ENCODE assay signal across 20 cellular contexts in genomic region chr11:36394056-36394455, GRCh38.
DNase-seq lines count a peak whose midpoint lies in the region; ATAC-seq and TF ChIP-seq lines count a peak whose summit lies in the region.
"Had no signal": no experiment of that assay in that cellular context is flagged by ENCODE, and none has a peak within 500 bp of the region (broad histone marks: within the 10 kb centered on the region; RNA-seq: fewer than 3 reads in every experiment).

No MANE protein-coding gene starts in this region.

- no peaks in the 10 kb centered on the region for H3K79me2 ChIP-seq in OCI-LY3 (ENCODE audit: low read length)

- CTCF ChIA-PET in naive thymus-derived CD4-positive, alpha-beta T cell (lab: Charles Lee) = no interaction called here

- POLR2A ChIA-PET in naive thymus-derived CD4-positive, alpha-beta T cell (lab: Charles Lee) = no interaction called here

- peak overlapping the region; percentile 32 for H3K27ac Mint-ChIP-seq in activated naive CD8-positive, alpha-beta T cell treated with anti-CD3 and anti-CD28 coated beads for 36 hours
- no peak overlapping the region for H3K27ac Mint-ChIP-seq in activated naive CD8-positive, alpha-beta T cell treated with anti-CD3 and anti-CD28 coated beads, Interleukin-2, amount 50 U/mL, for 24 hours
- peak overlapping the region; percentile 58 for H3K27ac Mint-ChIP-seq in central memory CD8-positive, alpha-beta T cell (ENCODE audit: low read depth)
- no peak overlapping the region for H3K27ac Mint-ChIP-seq in naive thymus-derived CD4-positive, alpha-beta T cell
- no peak overlapping the region for H3K27ac Mint-ChIP-seq in mesothelial cell of epicardium

- intact Hi-C loops in naive thymus-derived CD4-positive, alpha-beta T cell (cut with micrococcal nuclease) = loop anchor here in 1 of 2 donors (2.0 kb wide), 1 partner anchor 15 kb away; no protein-coding TSS in a partner anchor

- H3K4me3 ChIP-seq in OCI-LY3 (ENCODE audit: low read length) = no peak overlapping the region
- H3K4me3 ChIP-seq in naive thymus-derived CD4-positive, alpha-beta T cell (ENCODE audit: low read length) = no peak overlapping the region
- H3K4me3 ChIP-seq: upper lobe of right lung had no signal

- peaks cover 6% of the 10 kb centered on the region for H3K36me3 Mint-ChIP-seq in activated naive CD8-positive, alpha-beta T cell treated with anti-CD3 and anti-CD28 coated beads for 36 hours
- H3K36me3 Mint-ChIP-seq in activated naive CD8-positive, alpha-beta T cell treated with anti-CD3 and anti-CD28 coated beads, Interleukin-2, amount 50 U/mL, for 24 hours (ENCODE audit: low read depth) = peaks cover 8% of the 10 kb centered on the region
- H3K36me3 Mint-ChIP-seq in central memory CD8-positive, alpha-beta T cell (ENCODE audit: insufficient read depth) = peaks cover 52% of the 10 kb centered on the region
- H3K36me3 Mint-ChIP-seq in naive thymus-derived CD4-positive, alpha-beta T cell = peaks cover 0 to 25% (median 0%) of the 10 kb centered on the region in 5 donors
- H3K36me3 Mint-ChIP-seq in mesothelial cell of epicardium = peaks cover 9% of the 10 kb centered on the region
- H3K36me3 Mint-ChIP-seq: naive thymus-derived CD8-positive, alpha-beta T cell had no signal

- 0 out of 2 replicates have a peak overlapping the region, but pooled peaks have one; percentile 5 for H3K4me2 ChIP-seq in OCI-LY3 (ENCODE audit: low read length)

- no peak overlapping the region for H3K4me3 Mint-ChIP-seq in activated naive CD8-positive, alpha-beta T cell treated with anti-CD3 and anti-CD28 coated beads for 36 hours
- H3K4me3 Mint-ChIP-seq in activated naive CD8-positive, alpha-beta T cell treated with anti-CD3 and anti-CD28 coated beads, Interleukin-2, amount 50 U/mL, for 24 hours = no peak overlapping the region
- H3K4me3 Mint-ChIP-seq in central memory CD8-positive, alpha-beta T cell = peak overlapping the region; percentile 50
- peak overlapping the region in 1 of 10 donors; percentile 10 for H3K4me3 Mint-ChIP-seq in naive thymus-derived CD4-positive, alpha-beta T cell
- H3K4me3 Mint-ChIP-seq in mesothelial cell of epicardium = no peak overlapping the region
- H3K4me3 Mint-ChIP-seq: IgD-negative memory B cell had no signal

- no peak for ATAC-seq in activated naive CD8-positive, alpha-beta T cell treated with anti-CD3 and anti-CD28 coated beads, Interleukin-2, amount 50 U/mL, for 24 hours
- ATAC-seq in central memory CD8-positive, alpha-beta T cell (replicated peaks; ENCODE audit: extremely low read depth, poor library complexity, severe bottlenecking) = peak; percentile 82
- no peak for ATAC-seq in naive thymus-derived CD4-positive, alpha-beta T cell
- ATAC-seq: naive thymus-derived CD8-positive, alpha-beta T cell; upper lobe of right lung had no signal

- no peak overlapping the region for H2AFZ ChIP-seq in OCI-LY3 (ENCODE audit: low read depth, low read length)

- H3K4me1 Mint-ChIP-seq in activated naive CD8-positive, alpha-beta T cell treated with anti-CD3 and anti-CD28 coated beads for 36 hours = peaks cover 39% of the 10 kb centered on the region
- peaks cover 67% of the 10 kb centered on the region for H3K4me1 Mint-ChIP-seq in activated naive CD8-positive, alpha-beta T cell treated with anti-CD3 and anti-CD28 coated beads, Interleukin-2, amount 50 U/mL, for 24 hours
- peaks cover 70% of the 10 kb centered on the region for H3K4me1 Mint-ChIP-seq in central memory CD8-positive, alpha-beta T cell
- H3K4me1 Mint-ChIP-seq in naive thymus-derived CD4-positive, alpha-beta T cell = peaks cover 0 to 57% (median 7%) of the 10 kb centered on the region in 7 donors
- H3K4me1 Mint-ChIP-seq in mesothelial cell of epicardium = peaks cover 6% of the 10 kb centered on the region

- H3K9me3 ChIP-seq in OCI-LY3 (ENCODE audit: insufficient read depth, low read length) = no peaks in the 10 kb centered on the region
- no peaks in the 10 kb centered on the region for H3K9me3 ChIP-seq in naive thymus-derived CD4-positive, alpha-beta T cell (ENCODE audit: control insufficient read depth in 2 of 3, low read length in 3 of 3)
- H3K9me3 ChIP-seq: upper lobe of right lung had no signal

- H3K9me3 Mint-ChIP-seq in activated naive CD8-positive, alpha-beta T cell treated with anti-CD3 and anti-CD28 coated beads for 36 hours = peaks cover 5% of the 10 kb centered on the region
- no peaks in the 10 kb centered on the region for H3K9me3 Mint-ChIP-seq in activated naive CD8-positive, alpha-beta T cell treated with anti-CD3 and anti-CD28 coated beads, Interleukin-2, amount 50 U/mL, for 24 hours
- no peaks in the 10 kb centered on the region for H3K9me3 Mint-ChIP-seq in central memory CD8-positive, alpha-beta T cell
- H3K9me3 Mint-ChIP-seq in naive thymus-derived CD4-positive, alpha-beta T cell = peaks cover 0 to 2% (median 0%) of the 10 kb centered on the region in 11 donors
- H3K9me3 Mint-ChIP-seq in mesothelial cell of epicardium = peaks cover 15% of the 10 kb centered on the region
- H3K9me3 Mint-ChIP-seq: naive thymus-derived CD8-positive, alpha-beta T cell had no signal

- peaks cover 56% of the 10 kb centered on the region for H3K4me1 ChIP-seq in OCI-LY3 (ENCODE audit: low read length)
- peaks cover 0 to 65% of the 10 kb centered on the region in 2 donors for H3K4me1 ChIP-seq in naive thymus-derived CD4-positive, alpha-beta T cell (ENCODE audit: control insufficient read depth in 2 of 2, insufficient read depth in 2 of 2, low read length in 2 of 2)

- H3K27me3 ChIP-seq in OCI-LY3 (ENCODE audit: low read depth, low read length) = peaks cover 3% of the 10 kb centered on the region; the same call in 1 of the 2 replicates
- no peaks in the 10 kb centered on the region for H3K27me3 ChIP-seq in naive thymus-derived CD4-positive, alpha-beta T cell (ENCODE audit: control insufficient read depth in 2 of 2, insufficient read depth in 2 of 2, low read length in 2 of 2)
- H3K27me3 ChIP-seq: upper lobe of right lung had no signal

- TF ChIP-seq CTCF in OCI-LY3 (IDR thresholded peaks at IDR 0.05; ENCODE audit: low read depth, low read length) (no peak), mesothelial cell of epicardium (IDR thresholded peaks at IDR 0.05; ENCODE audit: unreplicated experiment) (no peak)

- no peaks in the 10 kb centered on the region for H3K36me3 ChIP-seq in OCI-LY3 (replicated peaks; ENCODE audit: low read depth, low read length)
- H3K36me3 ChIP-seq in naive thymus-derived CD4-positive, alpha-beta T cell (ENCODE audit: control insufficient read depth in 2 of 3, insufficient read depth in 3 of 3, low read length in 3 of 3) = peaks cover 0 to 23% (median 0%) of the 10 kb centered on the region in 3 experiments
- H3K36me3 ChIP-seq: upper lobe of right lung had no signal

- no peaks in the 10 kb centered on the region for H4K20me1 ChIP-seq in OCI-LY3 (ENCODE audit: insufficient read depth, low read length)

- H3K9ac ChIP-seq in OCI-LY3 (ENCODE audit: low read length) = no peak overlapping the region

- H3K27ac ChIP-seq in OCI-LY3 (ENCODE audit: low read length) = no peak overlapping the region
- H3K27ac ChIP-seq in naive thymus-derived CD4-positive, alpha-beta T cell (ENCODE audit: low read depth, low read length) = no peak overlapping the region
- H3K27ac ChIP-seq: C4-2B, epithelial cell of prostate, upper lobe of right lung had no signal

- no peak for DNase-seq in activated naive CD8-positive, alpha-beta T cell treated with anti-CD3 and anti-CD28 coated beads for 36 hours
- no peak for DNase-seq in activated naive CD8-positive, alpha-beta T cell treated with anti-CD3 and anti-CD28 coated beads, Interleukin-2, amount 50 U/mL, for 24 hours
- DNase-seq in central memory CD8-positive, alpha-beta T cell (ENCODE audit: low spot score in 2 of 2) = no peak
- no peak for DNase-seq in NCI-H2107 treated with DMSO at 0.1 percent for 48 hours (lab: John Stamatoyannopoulos, UW; ENCODE audit: unreplicated experiment)
- no peak for DNase-seq in naive thymus-derived CD4-positive, alpha-beta T cell
- no peak for DNase-seq in mesothelial cell of epicardium (ENCODE audit: low spot score in 2 of 2, unreplicated experiment in 2 of 2)
- DNase-seq: amygdala; glutamatergic neuron; HCEC 1CT; midbrain; naive thymus-derived CD8-positive, alpha-beta T cell; NCI-H1417; NCI-H2081; NCI-H774; RPMI8226; upper lobe of right lung had no signal

- H3K27me3 Mint-ChIP-seq in activated naive CD8-positive, alpha-beta T cell treated with anti-CD3 and anti-CD28 coated beads for 36 hours = peaks cover 28% of the 10 kb centered on the region
- H3K27me3 Mint-ChIP-seq in activated naive CD8-positive, alpha-beta T cell treated with anti-CD3 and anti-CD28 coated beads, Interleukin-2, amount 50 U/mL, for 24 hours = peaks cover 16% of the 10 kb centered on the region
- H3K27me3 Mint-ChIP-seq in central memory CD8-positive, alpha-beta T cell = no peaks in the 10 kb centered on the region
- peaks cover 0 to 23% (median 10%) of the 10 kb centered on the region in 5 donors for H3K27me3 Mint-ChIP-seq in naive thymus-derived CD4-positive, alpha-beta T cell
- H3K27me3 Mint-ChIP-seq in mesothelial cell of epicardium (ENCODE audit: low read depth) = no peaks in the 10 kb centered on the region
- H3K27me3 Mint-ChIP-seq: IgD-negative memory B cell had no signal

Comparison
In these comparisons a context has a peak if more than half of its experiments do, and no peak if none do; other contexts are left out.
1. H3K27ac Mint-ChIP-seq: peak in activated naive CD8-positive, alpha-beta T cell treated with anti-CD3 and anti-CD28 coated beads for 36 hours (single experiment) and central memory CD8-positive, alpha-beta T cell (single experiment); none in activated naive CD8-positive, alpha-beta T cell treated with anti-CD3 and anti-CD28 coated beads, Interleukin-2, amount 50 U/mL, for 24 hours (single experiment), naive thymus-derived CD4-positive, alpha-beta T cell (0 of 9) and mesothelial cell of epicardium (single experiment).